Comparison of ENCODE assay signal across 22 cellular contexts in the genomic region with DNA sequence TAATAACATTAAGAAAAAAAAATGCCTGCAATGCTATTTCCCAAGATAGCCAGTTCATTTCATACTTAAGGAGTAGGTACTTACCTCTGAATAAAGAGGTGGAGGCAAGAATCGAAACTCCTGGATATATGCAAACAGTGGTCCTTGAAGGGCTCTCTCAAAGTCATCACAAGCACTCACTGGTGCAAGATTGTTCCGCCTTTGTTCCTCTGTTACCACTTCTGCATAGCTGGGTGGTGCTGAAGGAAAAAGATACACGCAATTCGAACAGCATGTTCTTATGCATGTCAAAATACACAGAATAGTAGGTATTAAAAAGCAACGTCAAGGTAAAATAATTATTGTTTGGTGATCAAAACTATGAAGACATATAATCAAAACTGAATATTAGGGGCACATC. TPM values are rescaled to one million over a fixed set of nuclear protein-coding genes. Genes with fewer than 3 reads are reported as not detected.
DNase-seq lines count a peak whose midpoint lies in the region; ATAC-seq and TF ChIP-seq lines count a peak whose summit lies in the region.
"Had no signal": no experiment of that assay in that cellular context is flagged by ENCODE, and none has a peak within 500 bp of the region (broad histone marks: within the 10 kb centered on the region; RNA-seq: fewer than 3 reads in every experiment).

No MANE protein-coding gene starts in this region.

- H3K27me3 Mint-ChIP-seq in activated CD8-positive, alpha-beta T cell treated with anti-CD3 and anti-CD28 coated beads for 36 hours, result no peaks in the 10 kb centered on the region
- no peaks in the 10 kb centered on the region for H3K27me3 Mint-ChIP-seq in activated CD8-positive, alpha-beta T cell treated with anti-CD3 and anti-CD28 coated beads, Interleukin-2, amount 10 ng/mL, durations not matched to agents 7 days and 5 days (ENCODE audit: low read depth)
- H3K27me3 Mint-ChIP-seq in endothelial cell (ENCODE audit: unreplicated experiment) (no peaks in the 10 kb centered on the region), progenitor cell of endocrine pancreas (no peaks in the 10 kb centered on the region)
- H3K27me3 Mint-ChIP-seq: activated T-helper 17 cell treated with anti-CD3 and anti-CD28 coated beads, Interleukin-2, amount 50 U/mL, for 72 hours had no signal

- H3K27ac ChIP-seq in HCT116 (ENCODE audit: low read depth, low read length) (no peak overlapping the region), Karpas-422 (ENCODE audit: low read length) (no peak overlapping the region)
- H3K27ac ChIP-seq: BLaER1 treated with 17β-estradiol and CSF1 and Interleukin-3, amounts not matched to agents 10 nM and 100 nM had no signal

- no peak for ATAC-seq in activated CD8-positive, alpha-beta T cell treated with anti-CD3 and anti-CD28 coated beads for 36 hours
- ATAC-seq in activated CD8-positive, alpha-beta T cell treated with anti-CD3 and anti-CD28 coated beads, Interleukin-2, amount 10 ng/mL, durations not matched to agents 7 days and 5 days, result no peak
- no peak for ATAC-seq in HCT116
- ATAC-seq: activated T-helper 17 cell treated with anti-CD3 and anti-CD28 coated beads, Interleukin-2, amount 50 U/mL, for 72 hours; esophagus mucosa; gastroesophageal sphincter; GM12878 had no signal

- peaks cover 64% of the 10 kb centered on the region for H3K4me1 Mint-ChIP-seq in activated CD8-positive, alpha-beta T cell treated with anti-CD3 and anti-CD28 coated beads for 36 hours (ENCODE audit: low read depth)
- H3K4me1 Mint-ChIP-seq in activated CD8-positive, alpha-beta T cell treated with anti-CD3 and anti-CD28 coated beads, Interleukin-2, amount 10 ng/mL, durations not matched to agents 7 days and 5 days (ENCODE audit: low read depth), result peaks cover 35% of the 10 kb centered on the region
- H3K4me1 Mint-ChIP-seq in endothelial cell (ENCODE audit: unreplicated experiment), result no peaks in the 10 kb centered on the region
- peaks cover 11% of the 10 kb centered on the region for H3K4me1 Mint-ChIP-seq in progenitor cell of endocrine pancreas (ENCODE audit: low read depth)

- no peak overlapping the region for H3K4me3 ChIP-seq in HCT116 (replicated peaks in 1 of 2; ENCODE audit: low read depth in 1 of 2, low read length in 2 of 2)
- no peak overlapping the region for H3K4me3 ChIP-seq in Karpas-422 (ENCODE audit: low read length)
- H3K4me3 ChIP-seq: BLaER1 treated with 17β-estradiol and CSF1 and Interleukin-3, amounts not matched to agents 10 nM and 100 nM; gastroesophageal sphincter; GM12878 had no signal

- peaks cover under 1 to 1% of the 10 kb centered on the region in 2 experiments; a peak in 3 of 4 replicates for H3K4me1 ChIP-seq in HCT116 (ENCODE audit: control insufficient read depth in 1 of 2, insufficient read depth in 2 of 2, low read length in 2 of 2)
- H3K4me1 ChIP-seq in Karpas-422 (ENCODE audit: low read length), result peaks cover 9% of the 10 kb centered on the region

- TF ChIP-seq RAD21 in HCT116 (IDR thresholded peaks at IDR 0.05; ENCODE audit: low read depth), result no peak

- no peak overlapping the region for H3K9ac ChIP-seq in HCT116 (ENCODE audit: low read length)
- no peak overlapping the region for H3K9ac ChIP-seq in Karpas-422 (ENCODE audit: low read length)
- H3K9ac ChIP-seq: BLaER1 treated with 17β-estradiol and CSF1 and Interleukin-3, amounts not matched to agents 10 nM and 100 nM had no signal

- H3K27me3 ChIP-seq in HCT116 (ENCODE audit: insufficient read depth, low read length), result no peaks in the 10 kb centered on the region
- H3K27me3 ChIP-seq in Karpas-422 (ENCODE audit: low read length), result no peaks in the 10 kb centered on the region
- H3K27me3 ChIP-seq: BLaER1 treated with 17β-estradiol and CSF1 and Interleukin-3, amounts not matched to agents 10 nM and 100 nM; gastroesophageal sphincter had no signal

- H3K4me3 Mint-ChIP-seq in activated CD8-positive, alpha-beta T cell treated with anti-CD3 and anti-CD28 coated beads for 36 hours, result no peak overlapping the region
- H3K4me3 Mint-ChIP-seq in activated CD8-positive, alpha-beta T cell treated with anti-CD3 and anti-CD28 coated beads, Interleukin-2, amount 10 ng/mL, durations not matched to agents 7 days and 5 days, result no peak overlapping the region
- peak overlapping the region; percentile 1 for H3K4me3 Mint-ChIP-seq in endothelial cell (ENCODE audit: unreplicated experiment)
- H3K4me3 Mint-ChIP-seq in progenitor cell of endocrine pancreas (ENCODE audit: low read depth), result no peak overlapping the region
- H3K4me3 Mint-ChIP-seq: activated T-helper 17 cell treated with anti-CD3 and anti-CD28 coated beads, Interleukin-2, amount 50 U/mL, for 72 hours had no signal

- CTCF ChIA-PET in activated CD8-positive, alpha-beta T cell treated with anti-CD3 and anti-CD28 coated beads for 36 hours (lab: Charles Lee), result interaction anchor here (1.8 to 3.9 kb wide), 2 partner anchors 11 to 151 kb away, joined by 5 to 36 read pairs; partner anchors contain the start of gene ARRDC3
- CTCF ChIA-PET in activated CD8-positive, alpha-beta T cell treated with anti-CD3 and anti-CD28 coated beads, Interleukin-2, amount 10 ng/mL, durations not matched to agents 7 days and 5 days (lab: Charles Lee), result no interaction called here
- CTCF ChIA-PET in HCT116 (lab: Charles Lee), result no interaction called here

- H3K36me3 Mint-ChIP-seq in activated CD8-positive, alpha-beta T cell treated with anti-CD3 and anti-CD28 coated beads for 36 hours (ENCODE audit: low read depth), result peaks cover 73% of the 10 kb centered on the region
- H3K36me3 Mint-ChIP-seq in activated CD8-positive, alpha-beta T cell treated with anti-CD3 and anti-CD28 coated beads, Interleukin-2, amount 10 ng/mL, durations not matched to agents 7 days and 5 days (ENCODE audit: low read depth), result peaks cover 66% of the 10 kb centered on the region
- H3K36me3 Mint-ChIP-seq in endothelial cell (ENCODE audit: low read depth, unreplicated experiment) (peaks cover 23% of the 10 kb centered on the region), progenitor cell of endocrine pancreas (ENCODE audit: insufficient read depth) (peaks cover 54% of the 10 kb centered on the region)

- H3K9me2 ChIP-seq in HCT116 (ENCODE audit: insufficient read depth), result no peaks in the 10 kb centered on the region
- no peaks in the 10 kb centered on the region for H3K9me2 ChIP-seq in Karpas-422 (replicated peaks; ENCODE audit: insufficient read depth, low read length)

- no TSS peak for BruUV-seq in HCT116 (replicated peaks; lab: Mats Ljungman, UMichigan)

- H4K20me1 ChIP-seq in HCT116 (ENCODE audit: insufficient read depth) (no peaks in the 10 kb centered on the region), Karpas-422 (ENCODE audit: insufficient read depth, low read depth, low read length) (no peaks in the 10 kb centered on the region)

- H3K9me3 Mint-ChIP-seq in activated CD8-positive, alpha-beta T cell treated with anti-CD3 and anti-CD28 coated beads for 36 hours, result no peaks in the 10 kb centered on the region
- H3K9me3 Mint-ChIP-seq in activated CD8-positive, alpha-beta T cell treated with anti-CD3 and anti-CD28 coated beads, Interleukin-2, amount 10 ng/mL, durations not matched to agents 7 days and 5 days (ENCODE audit: insufficient read depth), result no peaks in the 10 kb centered on the region
- H3K9me3 Mint-ChIP-seq in endothelial cell (ENCODE audit: unreplicated experiment) (no peaks in the 10 kb centered on the region), progenitor cell of endocrine pancreas (ENCODE audit: low read depth) (no peaks in the 10 kb centered on the region)
- H3K9me3 Mint-ChIP-seq: activated T-helper 17 cell treated with anti-CD3 and anti-CD28 coated beads, Interleukin-2, amount 50 U/mL, for 72 hours had no signal

- H3K27ac Mint-ChIP-seq in activated CD8-positive, alpha-beta T cell treated with anti-CD3 and anti-CD28 coated beads for 36 hours, result peak overlapping the region; percentile 60
- H3K27ac Mint-ChIP-seq in activated CD8-positive, alpha-beta T cell treated with anti-CD3 and anti-CD28 coated beads, Interleukin-2, amount 10 ng/mL, durations not matched to agents 7 days and 5 days, result no peak overlapping the region
- H3K27ac Mint-ChIP-seq in endothelial cell (ENCODE audit: unreplicated experiment), result no peak overlapping the region
- H3K27ac Mint-ChIP-seq in progenitor cell of endocrine pancreas, result peak overlapping the region; percentile 76

- no peaks in the 10 kb centered on the region for H3K9me3 ChIP-seq in HCT116 (ENCODE audit: control insufficient read depth in 1 of 2, insufficient read depth in 1 of 2, low read depth in 1 of 2, low read length in 2 of 2)
- H3K9me3 ChIP-seq in Karpas-422 (ENCODE audit: low read length), result no peaks in the 10 kb centered on the region
- H3K9me3 ChIP-seq: BLaER1 treated with 17β-estradiol and CSF1 and Interleukin-3, amounts not matched to agents 10 nM and 100 nM; gastroesophageal sphincter had no signal

- peaks cover 86 to 92% of the 10 kb centered on the region in 2 experiments for H3K36me3 ChIP-seq in HCT116 (ENCODE audit: control insufficient read depth in 1 of 2, insufficient read depth in 2 of 2, low read length in 2 of 2)
- peaks cover 87% of the 10 kb centered on the region for H3K36me3 ChIP-seq in Karpas-422 (ENCODE audit: insufficient read depth, low read length)

- DNase-seq in activated CD8-positive, alpha-beta T cell treated with anti-CD3 and anti-CD28 coated beads for 36 hours, result no peak
- DNase-seq in activated CD8-positive, alpha-beta T cell treated with anti-CD3 and anti-CD28 coated beads, Interleukin-2, amount 10 ng/mL, durations not matched to agents 7 days and 5 days, result no peak
- DNase-seq in HCT116 (ENCODE audit: low read depth, low spot score) (no peak), endothelial cell (ENCODE audit: low spot score) (no peak), progenitor cell of endocrine pancreas (ENCODE audit: low spot score, unreplicated experiment) (no peak), Karpas-422 (no peak), erythroblast (lab: John Stamatoyannopoulos, UW) (no peak), head of caudate nucleus (no peak)
- DNase-seq: activated CD4-positive, alpha-beta T cell treated with anti-CD3 and anti-CD28 coated beads for 4 hours; amniotic stem cell; central memory CD4-positive, alpha-beta T cell; GF-D8; HCEC 1CT; left cardiac atrium; MV-4-11; NCI-H187 treated with DMSO at 0.1 percent for 48 hours; NCI-H446 had no signal

- no peak for TF ChIP-seq CTCF in activated CD8-positive, alpha-beta T cell treated with anti-CD3 and anti-CD28 coated beads for 36 hours (IDR thresholded peaks at IDR 0.05)
- TF ChIP-seq CTCF in HCT116 (IDR thresholded peaks at IDR 0.05 in 2 of 3, conservative IDR thresholded peaks at IDR 0.05 in 1 of 3; ENCODE audit: borderline replicate concordance in 1 of 3, insufficient read depth in 1 of 3, low read depth in 2 of 3, low read length in 2 of 3) (no peak), endothelial cell (IDR thresholded peaks at IDR 0.05; ENCODE audit: unreplicated experiment) (no peak), progenitor cell of endocrine pancreas (IDR thresholded peaks at IDR 0.05; ENCODE audit: unreplicated experiment) (no peak)

- intact Hi-C loops in activated CD8-positive, alpha-beta T cell treated with anti-CD3 and anti-CD28 coated beads for 36 hours (cut with micrococcal nuclease), result no loop called here
- intact Hi-C loops in HCT116 (cut with micrococcal nuclease) (no loop called here), head of caudate nucleus (cut with DNase I) (no loop called here)

- RAD21 ChIA-PET in HCT116 (lab: Charles Lee; ENCODE audit: low non-redundant PET in 1 of 2, low total read pairs in 2 of 2, uncharacterized antibody in 2 of 2, unreplicated experiment in 2 of 2), result no interaction called here

- H3K79me2 ChIP-seq in HCT116 (ENCODE audit: insufficient read depth, low read length), result peaks cover 86% of the 10 kb centered on the region
- H3K79me2 ChIP-seq in Karpas-422 (ENCODE audit: low read length), result peaks cover 26% of the 10 kb centered on the region

- POLR2A ChIA-PET in activated CD8-positive, alpha-beta T cell treated with anti-CD3 and anti-CD28 coated beads for 36 hours (lab: Charles Lee), result interaction anchor here (0.8 to 3.3 kb wide), 2 partner anchors 10 to 139 kb away, joined by 3 to 16 read pairs; partner anchors contain the start of gene ARRDC3
- POLR2A ChIA-PET in activated CD8-positive, alpha-beta T cell treated with anti-CD3 and anti-CD28 coated beads, Interleukin-2, amount 10 ng/mL, durations not matched to agents 7 days and 5 days (lab: Charles Lee), result interaction anchor here (0.8 to 1.4 kb wide), 2 partner anchors 9 to 10 kb away, joined by 3 to 5 read pairs; partner anchors contain the start of gene ARRDC3
- POLR2A ChIA-PET in HCT116 (lab: Charles Lee), result no interaction called here

- TF ChIP-seq POLR2A in HCT116 (IDR thresholded peaks at IDR 0.05; ENCODE audit: borderline replicate concordance, extremely low read depth, insufficient read depth, insufficient read length) (no peak), erythroblast (IDR thresholded peaks at IDR 0.05; ENCODE audit: low read length) (no peak)

- H3K4me2 ChIP-seq in HCT116 (ENCODE audit: low read length), result no peak overlapping the region
- no peak overlapping the region for H3K4me2 ChIP-seq in Karpas-422 (ENCODE audit: low read depth, low read length, poor library complexity, severe bottlenecking)
- H3K4me2 ChIP-seq: BLaER1 treated with 17β-estradiol and CSF1 and Interleukin-3, amounts not matched to agents 10 nM and 100 nM had no signal

- no peak overlapping the region for H2AFZ ChIP-seq in HCT116 (ENCODE audit: low read depth, low read length, poor library complexity, severe bottlenecking)
- H2AFZ ChIP-seq in Karpas-422 (ENCODE audit: low read length), result no peak overlapping the region

RNA-seq across cellular contexts. Expression of gene ARRDC3, which starts 9.5 kb away (rescaled TPM):
- 10 to 100 TPM; 35.4 to 39.2 TPM for total RNA-seq in activated CD8-positive, alpha-beta T cell treated with anti-CD3 and anti-CD28 coated beads for 36 hours
- total RNA-seq in activated CD8-positive, alpha-beta T cell treated with anti-CD3 and anti-CD28 coated beads, Interleukin-2, amount 10 ng/mL, durations not matched to agents 7 days and 5 days, result 10 to 100 TPM; 36.5 to 37.1 TPM
- total RNA-seq in HCT116 (2021; ENCODE audit: unreplicated experiment), result 41.5 TPM
- polyA plus RNA-seq in HCT116 (2012), result 28.2 and 43.1 TPM in 2 replicates
- total RNA-seq in endothelial cell (ENCODE audit: unreplicated experiment), result 40.6 TPM
- 90.4 and 107 TPM in 2 replicates for total RNA-seq in progenitor cell of endocrine pancreas
- 17.8 and 20.1 TPM in 2 replicates for total RNA-seq in Karpas-422 (2014; rRNA removed; shearing (Covaris generic); ENCODE audit: low replicate concordance)

Comparison
In these comparisons a context has a peak if more than half of its experiments do, and no peak if none do; other contexts are left out.
1. H3K27ac Mint-ChIP-seq: peak in activated CD8-positive, alpha-beta T cell treated with anti-CD3 and anti-CD28 coated beads for 36 hours (single experiment) and progenitor cell of endocrine pancreas (single experiment); none in activated CD8-positive, alpha-beta T cell treated with anti-CD3 and anti-CD28 coated beads, Interleukin-2, amount 10 ng/mL, durations not matched to agents 7 days and 5 days (single experiment) and endothelial cell (single experiment).